3 cellular contexts compared by ENCODE assay signal in genomic region chr12:13433768-13434167, GRCh38.
A peak's percentile ranks its signal among the peaks of the same experiment; 100 is the strongest.
TF ChIP-seq lines count a peak whose summit lies in the region.

No MANE protein-coding gene starts in this region.

TF ChIP-seq in liver, 16 proteins besides CTCF, POLR2A, EP300 and RAD21 (continued from another document):
- TF ChIP-seq GABPA (IDR thresholded peaks at IDR 0.05 in 1 of 2, conservative IDR thresholded peaks at IDR 0.05 in 1 of 2) (no peak), RXRA (IDR thresholded peaks at IDR 0.05) (peak; percentile 78 to 82), YY1 (IDR thresholded peaks at IDR 0.05) (peak; percentile 54), SP1 (IDR thresholded peaks at IDR 0.05) (peak; percentile 94), ATF3 (IDR thresholded peaks at IDR 0.05) (peak; percentile 17), REST (IDR thresholded peaks at IDR 0.05) (peak; percentile 20), EGR1 (IDR thresholded peaks at IDR 0.05; ENCODE audit: low read depth in 2 of 2) (no peak), JUND (IDR thresholded peaks at IDR 0.05) (peak in 1 of 2 donors; percentile 44)

TF ChIP-seq in HepG2, 621 proteins besides CTCF, POLR2A, EP300 and RAD21 (continued from another document):
- TF ChIP-seq GPN1 (CRISPR knock-in tag; IDR thresholded peaks at IDR 0.05; ENCODE audit: borderline replicate concordance) (no peak), ZFP37 (CRISPR knock-in tag; IDR thresholded peaks at IDR 0.05; ENCODE audit: borderline replicate concordance) (no peak)

TF ChIP-seq in SK-N-SH treated with all-trans-retinoic acid at 6 μM for 48 hours, 23 proteins besides CTCF, POLR2A, EP300 and RAD21 (continued from another document):
- TF ChIP-seq TSHZ2 (CRISPR knock-in tag; IDR thresholded peaks at IDR 0.05) (no peak), ZNF565 (CRISPR knock-in tag; conservative IDR thresholded peaks at IDR 0.05; ENCODE audit: low read depth) (no peak), CSDC2 (CRISPR knock-in tag; IDR thresholded peaks at IDR 0.05) (no peak)
